Comparison of ENCODE assay signal across 1 cellular context in genomic region chr5:64691333-64691732, GRCh38.
TF ChIP-seq lines count a peak whose summit lies in the region.

No MANE protein-coding gene starts in this region.

TF ChIP-seq in H1, 55 proteins besides CTCF, POLR2A, EP300 and RAD21 (continued from another document):
- no peak for TF ChIP-seq RNF2 (IDR thresholded peaks at IDR 0.05; ENCODE audit: borderline replicate concordance, low read depth, low read length, missing control alignments, poor library complexity, severe bottlenecking)
